ENCODE assay signal across 19 cellular contexts in the genomic region with DNA sequence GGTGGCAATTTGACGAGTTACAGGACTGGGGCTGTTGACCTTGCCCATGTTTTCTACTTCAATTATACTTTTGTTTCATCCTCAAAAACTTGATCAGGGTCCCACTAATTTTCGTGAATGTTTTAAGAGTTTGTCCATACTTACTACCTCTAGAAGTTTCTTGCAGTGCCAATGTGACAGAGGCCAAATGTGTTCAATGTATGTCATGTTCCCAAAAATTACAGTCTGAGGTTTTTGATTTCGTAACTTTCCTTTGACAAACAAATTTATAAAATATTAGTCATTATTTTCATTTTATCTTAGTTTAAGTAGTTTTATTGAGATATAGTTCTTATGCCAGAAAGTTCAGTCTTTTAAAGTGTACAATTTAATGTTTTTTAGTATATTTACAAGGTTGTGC. TPM values are rescaled to one million over a fixed set of nuclear protein-coding genes. Genes with fewer than 3 reads are reported as not detected.
DNase-seq lines count a peak whose midpoint lies in the region; ATAC-seq and TF ChIP-seq lines count a peak whose summit lies in the region.
"Had no signal": no experiment of that assay in that cellular context is flagged by ENCODE, and none has a peak within 500 bp of the region (broad histone marks: within the 10 kb centered on the region; RNA-seq: fewer than 3 reads in every experiment).

No MANE protein-coding gene starts in this region.

- no peak for ATAC-seq in sciatic nerve

- H3K9me2 ChIP-seq in GM23248 (ENCODE audit: insufficient read depth) = no peaks in the 10 kb centered on the region

- H3K27ac ChIP-seq in GM23248 (no peak overlapping the region), tibial artery (peak overlapping the region; percentile 68 to 74)
- H3K27ac ChIP-seq: KMS-11, PC-9, SJCRH30 had no signal

- DNase-seq in GM23248 (peak; percentile 50), cardiac fibroblast (ENCODE audit: low read depth in 2 of 2) (peak; percentile 57 to 72), fibroblast of villous mesenchyme (ENCODE audit: low read depth) (peak; percentile 47), tibial artery (no peak), EL (no peak), sciatic nerve (ENCODE audit: low spot score) (no peak), NCI-H1417 treated with DMSO at 0.1 percent for 48 hours (lab: John Stamatoyannopoulos, UW) (no peak)
- DNase-seq: ACHN; Calu3; CD4-positive, alpha-beta T cell; DMS53; NCI-H1048; NCI-H146; NCI-H2081; NCI-H510A treated with DMSO at 0.1 percent for 48 hours; NCI-H82; PC-9; SJCRH30 had no signal

- H3K79me2 ChIP-seq in GM23248 (ENCODE audit: insufficient read depth) = peaks cover 17% of the 10 kb centered on the region

- H4K20me1 ChIP-seq in GM23248 (ENCODE audit: insufficient read depth) = no peaks in the 10 kb centered on the region

- H2AFZ ChIP-seq in GM23248 = no peak overlapping the region
- H2AFZ ChIP-seq: PC-9 had no signal

- H3F3A ChIP-seq in GM23248 (ENCODE audit: insufficient read depth) = no peaks in the 10 kb centered on the region

- H3K27me3 ChIP-seq in GM23248 (replicated peaks; ENCODE audit: insufficient read depth) (no peaks in the 10 kb centered on the region), tibial artery (no peaks in the 10 kb centered on the region)
- H3K27me3 ChIP-seq: SJCRH30 had no signal

- H3K4me1 ChIP-seq in GM23248 (ENCODE audit: insufficient read depth) (peaks cover 19% of the 10 kb centered on the region), tibial artery (peaks cover 0 to 35% (median 22%) of the 10 kb centered on the region in 4 donors)
- H3K4me1 ChIP-seq: SJCRH30 had no signal

- H3K4me3 ChIP-seq in GM23248 (no peak overlapping the region), cardiac fibroblast (replicated peaks in 1 of 2; ENCODE audit: low read depth in 2 of 2, low read length in 2 of 2) (no peak overlapping the region), fibroblast of villous mesenchyme (ENCODE audit: low read depth, low read length) (no peak overlapping the region), tibial artery (no peak overlapping the region)
- H3K4me3 ChIP-seq: PC-9, SJCRH30 had no signal

- H3K36me3 ChIP-seq in GM23248 (ENCODE audit: low read depth) (peaks cover 50% of the 10 kb centered on the region), tibial artery (peaks cover 49 to 68% (median 51%) of the 10 kb centered on the region in 3 donors)

- intact Hi-C loops in tibial artery (cut with DNase I; ENCODE audit: low total_unique reads) (no loop called here), sciatic nerve (cut with DNase I) (no loop called here)

- no peak overlapping the region for H3K9ac ChIP-seq in GM23248
- H3K9ac ChIP-seq: KMS-11 had no signal

- no peak for TF ChIP-seq CTCF in cardiac fibroblast (IDR thresholded peaks at IDR 0.05; ENCODE audit: low read depth, low read length)
- no peak for TF ChIP-seq CTCF in fibroblast of villous mesenchyme (IDR thresholded peaks at IDR 0.05; ENCODE audit: insufficient read depth, low read depth, low read length)
- TF ChIP-seq CTCF in tibial artery (IDR thresholded peaks at IDR 0.05) = no peak

- H3K9me3 ChIP-seq in GM23248 (ENCODE audit: low read depth) (no peaks in the 10 kb centered on the region), tibial artery (no peaks in the 10 kb centered on the region)
- H3K9me3 ChIP-seq: SJCRH30 had no signal

- in situ Hi-C loops in GM23248 (cut with MboI) = no loop called here

- WGBS in GM23248 (ENCODE audit: low coverage in 1 of 2, low lambda C conversion rate in 2 of 2, missing lambda C conversion rate in 2 of 2), 2 experiments = 86 to 93% methylated on average over 3 of the region's 3 CpGs

- no peak overlapping the region for H3K4me2 ChIP-seq in GM23248 (ENCODE audit: unreplicated experiment)
- H3K4me2 ChIP-seq: KMS-11, PC-9 had no signal

RNA-seq across cellular contexts. Expression of a gene that starts 15.3 kb away (rescaled TPM):
- 16.4 and 18.7 TPM in 2 replicates for total RNA-seq in GM23248 (2014; rRNA removed; shearing (Covaris generic))
- 5.6 and 6.8 TPM in 2 replicates for polyA plus RNA-seq in GM23248 (2016; fragmentation: Nextera tagmentation; extraction: Ambion mirVana)
- 39.9 and 55.3 TPM in 2 replicates for total RNA-seq in fibroblast of villous mesenchyme
- total RNA-seq in sciatic nerve = 123 TPM

Comparison
In these comparisons a context has a peak if more than half of its experiments do, and no peak if none do; other contexts are left out.
1. DNase-seq: peak in GM23248 (single experiment), cardiac fibroblast (2 of 2) and fibroblast of villous mesenchyme (single experiment); none in tibial artery (0 of 2), EL (single experiment), sciatic nerve (single experiment) and NCI-H1417 treated with DMSO at 0.1 percent for 48 hours (single experiment).